ENCODE assay signal across 9 cellular contexts in the genomic region with DNA sequence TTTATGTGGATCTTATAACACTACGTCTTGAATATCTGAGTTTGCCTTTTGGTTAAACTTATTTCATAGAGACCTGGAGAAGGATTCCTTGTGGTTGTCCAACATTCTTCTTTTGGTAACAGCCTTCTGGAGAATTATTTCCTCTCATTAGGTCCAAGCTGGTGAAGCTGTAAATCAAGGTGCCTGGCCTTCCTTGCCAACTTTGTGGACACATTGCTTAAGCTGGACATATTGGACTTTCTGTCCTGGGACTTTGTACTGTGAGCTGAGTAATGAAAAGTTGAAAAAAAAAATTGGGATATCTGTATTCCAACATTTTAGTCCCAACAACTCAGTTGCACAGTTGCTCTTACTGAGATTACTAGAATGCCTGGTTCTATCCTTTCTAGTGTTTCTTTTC.
"Had no signal": no experiment of that assay in that cellular context is flagged by ENCODE, and none has a peak within 500 bp of the region (broad histone marks: within the 10 kb centered on the region; RNA-seq: fewer than 3 reads in every experiment).

No MANE protein-coding gene starts in this region.

- H3K27ac Mint-ChIP-seq: HFFc6, IgD-negative memory B cell had no signal

- FAIRE-seq: HTR-8/SVneo had no signal

- H3K27me3 Mint-ChIP-seq: IgD-negative memory B cell had no signal

- H3K4me1 ChIP-seq: HAP-1 had no signal

- ATAC-seq: HCT116 had no signal

- H3K4me1 Mint-ChIP-seq: IgD-negative memory B cell had no signal

- H3K9ac ChIP-seq: GM23248 had no signal

- H3K27ac ChIP-seq: GM23248 had no signal

- H3K36me3 Mint-ChIP-seq: IgD-negative memory B cell had no signal

- H3K36me3 ChIP-seq: HAP-1 had no signal

- H3K4me3 Mint-ChIP-seq: HFFc6, IgD-negative memory B cell had no signal

- H3K9me3 ChIP-seq: HAP-1 had no signal

- H2AFZ ChIP-seq: GM23248 had no signal

- DNase-seq: GM23248, GOT3, H7, HFFc6, KBM-7 had no signal

- H3K4me3 ChIP-seq: GM23248, HAP-1 had no signal
